Comparison of ENCODE assay signal across 8 cellular contexts in genomic region chr11:65444314-65445051, GRCh38. TPM values are rescaled to one million over a fixed set of nuclear protein-coding genes. Genes with fewer than 3 reads are reported as not detected.
DNase-seq lines count a peak whose midpoint lies in the region; ATAC-seq and TF ChIP-seq lines count a peak whose summit lies in the region.

No MANE protein-coding gene starts in this region.

- H3K4me1 ChIP-seq in fibroblast of lung (ENCODE audit: control insufficient read depth, extremely low read depth, insufficient read depth, low read length) (peaks cover 14% of the 10 kb centered on the region), skeletal muscle satellite cell (ENCODE audit: control insufficient read depth, insufficient read depth, low read length) (peaks cover 65% of the 10 kb centered on the region), HAP-1 (no peaks in the 10 kb centered on the region)

- TF ChIP-seq POLR2A in GM19193 (IDR thresholded peaks at IDR 0.05; ENCODE audit: extremely low read depth, insufficient read depth, insufficient read length) = peak; percentile 36

- DNase-seq in fibroblast of lung (ENCODE audit: low read depth in 2 of 2) = peak in 1 of 2 donors; percentile 33
- no peak for DNase-seq in HAP-1 (ENCODE audit: low spot score in 2 of 2)
- no peak for DNase-seq in stimulated activated naive CD4-positive, alpha-beta T cell treated with Interleukin-2 at 50 U/mL for 16 hours (lab: John Stamatoyannopoulos, UW)
- DNase-seq in UCSD-AML1 (lab: John Stamatoyannopoulos, UW; ENCODE audit: unreplicated experiment) = no peak

- H3K9me3 ChIP-seq in fibroblast of lung (ENCODE audit: control insufficient read depth, insufficient read depth, low read depth, low read length) = no peaks in the 10 kb centered on the region
- no peaks in the 10 kb centered on the region for H3K9me3 ChIP-seq in skeletal muscle satellite cell (replicated peaks; ENCODE audit: low read length)
- no peaks in the 10 kb centered on the region for H3K9me3 ChIP-seq in HAP-1

- peaks cover 48% of the 10 kb centered on the region for H3K79me2 ChIP-seq in fibroblast of lung (ENCODE audit: control insufficient read depth, insufficient read depth, low read length)

- ATAC-seq in HG03442 (IDR thresholded peaks at IDR 0.05; ENCODE audit: unreplicated experiment) = no peak

- TF ChIP-seq CTCF in VCaP (conservative IDR thresholded peaks at IDR 0.05) = no peak
- TF ChIP-seq CTCF in fibroblast of lung (conservative IDR thresholded peaks at IDR 0.05 in 1 of 2, IDR thresholded peaks at IDR 0.05 in 1 of 2; ENCODE audit: low read depth in 1 of 2, low read length in 2 of 2) = no peak

- peaks cover 34% of the 10 kb centered on the region for H3K36me3 ChIP-seq in fibroblast of lung (ENCODE audit: control insufficient read depth, insufficient read depth, low read length)
- H3K36me3 ChIP-seq in skeletal muscle satellite cell (ENCODE audit: insufficient read depth, low read length) = peaks cover 64% of the 10 kb centered on the region
- H3K36me3 ChIP-seq in HAP-1 (replicated peaks) = peaks cover 12% of the 10 kb centered on the region

- peak overlapping the region; percentile 65 for H3K27ac ChIP-seq in VCaP
- peak overlapping the region; percentile 63 for H3K27ac ChIP-seq in fibroblast of lung (ENCODE audit: insufficient read depth, low read length)

- no peak overlapping the region for H3K4me2 ChIP-seq in fibroblast of lung (ENCODE audit: extremely low read depth, insufficient read depth, low read length)
- H3K4me2 ChIP-seq in skeletal muscle satellite cell (ENCODE audit: low read length) = peak overlapping the region; percentile 35

- H3K4me3 ChIP-seq in fibroblast of lung (replicated peaks in 1 of 4; ENCODE audit: control extremely low read depth in 1 of 4, insufficient read depth in 1 of 4, low read depth in 3 of 4, low read length in 4 of 4) (peak overlapping the region in 1 of 4 experiments; percentile 21), skeletal muscle satellite cell (ENCODE audit: low read length) (no peak overlapping the region), HAP-1 (no peak overlapping the region)

- H3K9ac ChIP-seq in fibroblast of lung (ENCODE audit: insufficient read depth, low read length) (no peak overlapping the region), skeletal muscle satellite cell (ENCODE audit: low read depth, low read length) (peak overlapping the region; percentile 22)

- no peak overlapping the region for H2AFZ ChIP-seq in fibroblast of lung (ENCODE audit: low read length)

- H3K27me3 ChIP-seq in fibroblast of lung (ENCODE audit: control insufficient read depth, insufficient read depth, low read length) = no peaks in the 10 kb centered on the region
- no peaks in the 10 kb centered on the region for H3K27me3 ChIP-seq in skeletal muscle satellite cell (ENCODE audit: control insufficient read depth, insufficient read depth, low read length)
- H3K27me3 ChIP-seq in HAP-1 (ENCODE audit: low read depth) = no peaks in the 10 kb centered on the region

- in situ Hi-C loops in HAP-1 (cut with MboI; ENCODE audit: low sequenced_read_pairs) = no loop called here

- H4K20me1 ChIP-seq in fibroblast of lung (ENCODE audit: control insufficient read depth, extremely low read depth, insufficient read depth, low read length) = peaks cover 4% of the 10 kb centered on the region

RNA-seq across cellular contexts. Expression of gene NEAT1, which starts 21.9 kb away (rescaled TPM):
- 177 and 299 TPM in 2 replicates for total RNA-seq in fibroblast of lung
- polyA plus RNA-seq in fibroblast of lung = 40.6 and 40.9 TPM in 2 replicates
- polyA plus RNA-seq in fibroblast of lung (2012) = 140 and 151 TPM in 2 replicates
- polyA minus RNA-seq in fibroblast of lung (ENCODE audit: low replicate concordance) = 61.4 and 179 TPM in 2 replicates
- total RNA-seq in skeletal muscle satellite cell (2012; rRNA removed) = 147 and 206 TPM in 2 replicates

RNA-seq across cellular contexts. Expression of gene MALAT1, which starts 54.4 kb away (rescaled TPM):
- 14,068 and 21,991 TPM in 2 replicates for total RNA-seq in fibroblast of lung
- 482 and 583 TPM in 2 replicates for polyA plus RNA-seq in fibroblast of lung
- 274 and 335 TPM in 2 replicates for polyA plus RNA-seq in fibroblast of lung (2012)
- 1,820 and 2,014 TPM in 2 replicates for polyA minus RNA-seq in fibroblast of lung (ENCODE audit: low replicate concordance)
- 6,738 and 7,377 TPM in 2 replicates for total RNA-seq in skeletal muscle satellite cell (2012; rRNA removed)

RNA-seq across cellular contexts. Expression of gene FRMD8, which starts 58.0 kb away (rescaled TPM):
- 14.9 and 17.5 TPM in 2 replicates for total RNA-seq in fibroblast of lung
- 13.7 and 15.3 TPM in 2 replicates for polyA plus RNA-seq in fibroblast of lung
- polyA plus RNA-seq in fibroblast of lung (2012) = 15.2 and 15.4 TPM in 2 replicates
- polyA minus RNA-seq in fibroblast of lung (ENCODE audit: low replicate concordance) = 26.4 and 28.1 TPM in 2 replicates
- 40.3 and 51.8 TPM in 2 replicates for total RNA-seq in skeletal muscle satellite cell (2012; rRNA removed)
